In genomic region chr15:78917888-78918287, GRCh38 we compare ENCODE assay signal across 26 cellular contexts.
"Had no signal": no experiment of that assay in that cellular context is flagged by ENCODE, and none has a peak within 500 bp of the region (broad histone marks: within the 10 kb centered on the region; RNA-seq: fewer than 3 reads in every experiment).

No MANE protein-coding gene starts in this region.

- ATAC-seq: effector memory CD8-positive, alpha-beta T cell; heart left ventricle; left lobe of liver; lower lobe of right lung; natural killer cell treated with Interleukin-12 subunit alpha and Interleukin-12 subunit beta and Interleukin-15 and Interleukin-18, amount 100 ng/mL, for 72 hours had no signal

- H3K27me3 Mint-ChIP-seq: activated naive CD8-positive, alpha-beta T cell treated with anti-CD3 and anti-CD28 coated beads for 36 hours; effector memory CD8-positive, alpha-beta T cell; natural killer cell treated with Interleukin-12 subunit alpha and Interleukin-12 subunit beta and Interleukin-15 and Interleukin-18, amount 100 ng/mL, for 72 hours; progenitor cell of endocrine pancreas had no signal

- H3K4me3 Mint-ChIP-seq: activated naive CD4-positive, alpha-beta T cell treated with anti-CD3 and anti-CD28 coated beads for 36 hours; activated naive CD8-positive, alpha-beta T cell treated with anti-CD3 and anti-CD28 coated beads for 36 hours; brain; effector memory CD8-positive, alpha-beta T cell; natural killer cell treated with Interleukin-12 subunit alpha and Interleukin-12 subunit beta and Interleukin-15 and Interleukin-18, amount 100 ng/mL, for 72 hours; T-helper 1 cell treated with Interleukin-12 subunit alpha and Interleukin-12 subunit beta and Interleukin-4 antibody, amounts not matched to agents 30 μg/mL and 1 μg/mL, for 36 hours had no signal

- H3K4me3 ChIP-seq: adrenal gland, ascending aorta, cardiac muscle cell, colonic mucosa, heart left ventricle, lower lobe of right lung, spleen, suprapubic skin, tibial nerve had no signal

- H3K27ac ChIP-seq: cardiac muscle cell, colonic mucosa, suprapubic skin had no signal

- H3K9me3 ChIP-seq: adrenal gland, ascending aorta, colonic mucosa, heart left ventricle, lower lobe of right lung, spleen, suprapubic skin, tibial nerve had no signal

- H3K27me3 ChIP-seq: adrenal gland, ascending aorta, cardiac muscle cell, colonic mucosa, heart left ventricle, spleen, suprapubic skin, tibial nerve had no signal

- DNase-seq: activated CD8-positive, alpha-beta memory T cell treated with anti-CD3 and anti-CD28 coated beads for 24 hours; activated effector memory CD4-positive, alpha-beta T cell treated with anti-CD3 and anti-CD28 coated beads, Interleukin-2, amount 50 U/mL, for 16 hours; activated naive CD4-positive, alpha-beta T cell treated with anti-CD3 and anti-CD28 coated beads for 36 hours; activated naive CD8-positive, alpha-beta T cell treated with anti-CD3 and anti-CD28 coated beads for 36 hours; adrenal gland; cerebellar nuclear complex; colonic mucosa; effector memory CD8-positive, alpha-beta T cell; erythroblast; heart left ventricle; kidney glomerular epithelial cell; lower lobe of right lung; mesendoderm; spleen; stimulated activated naive CD4-positive, alpha-beta T cell; SW 1271; T1000 had no signal

- H3K4me1 ChIP-seq: colonic mucosa had no signal

- H3K9me3 Mint-ChIP-seq: activated naive CD4-positive, alpha-beta T cell treated with anti-CD3 and anti-CD28 coated beads for 36 hours; activated naive CD8-positive, alpha-beta T cell treated with anti-CD3 and anti-CD28 coated beads for 36 hours; brain; effector memory CD8-positive, alpha-beta T cell; natural killer cell treated with Interleukin-12 subunit alpha and Interleukin-12 subunit beta and Interleukin-15 and Interleukin-18, amount 100 ng/mL, for 72 hours; T-helper 1 cell treated with Interleukin-12 subunit alpha and Interleukin-12 subunit beta and Interleukin-4 antibody, amounts not matched to agents 30 μg/mL and 1 μg/mL, for 36 hours had no signal

- H3K27ac Mint-ChIP-seq: activated naive CD4-positive, alpha-beta T cell treated with anti-CD3 and anti-CD28 coated beads for 36 hours; activated naive CD8-positive, alpha-beta T cell treated with anti-CD3 and anti-CD28 coated beads for 36 hours; natural killer cell treated with Interleukin-12 subunit alpha and Interleukin-12 subunit beta and Interleukin-15 and Interleukin-18, amount 100 ng/mL, for 72 hours; progenitor cell of endocrine pancreas; T-helper 1 cell treated with Interleukin-12 subunit alpha and Interleukin-12 subunit beta and Interleukin-4 antibody, amounts not matched to agents 30 μg/mL and 1 μg/mL, for 36 hours had no signal

- H3K36me3 Mint-ChIP-seq: natural killer cell treated with Interleukin-12 subunit alpha and Interleukin-12 subunit beta and Interleukin-15 and Interleukin-18, amount 100 ng/mL, for 72 hours had no signal
